21 cellular contexts compared by ENCODE assay signal in genomic region chr3:195809291-195809785, GRCh38. TPM values are rescaled to one million over a fixed set of nuclear protein-coding genes. Genes with fewer than 3 reads are reported as not detected.
DNase-seq lines count a peak whose midpoint lies in the region; ATAC-seq and TF ChIP-seq lines count a peak whose summit lies in the region.
"Had no signal": no experiment of that assay in that cellular context is flagged by ENCODE, and none has a peak within 500 bp of the region (broad histone marks: within the 10 kb centered on the region; RNA-seq: fewer than 3 reads in every experiment).

No MANE protein-coding gene starts in this region.

- no peak overlapping the region for H3K4me3 Mint-ChIP-seq in stimulated activated naive CD8-positive, alpha-beta T cell treated with anti-CD3 and anti-CD28 coated beads, Interleukin-15, amount 100 ng/mL, for 72 hours
- H3K4me3 Mint-ChIP-seq: CD4-positive, alpha-beta T cell; dendritic cell treated with granulocyte-macrophage colony-stimulating factor and Interleukin-4, amounts not matched to agents 40 ng/mL and 50 ng/mL, for 4 days; nephron had no signal

- H3K27ac Mint-ChIP-seq in stimulated activated naive CD8-positive, alpha-beta T cell treated with anti-CD3 and anti-CD28 coated beads, Interleukin-15, amount 100 ng/mL, for 72 hours, result peak overlapping the region in 1 of 2 donors; percentile 5
- H3K27ac Mint-ChIP-seq: CD4-positive, alpha-beta T cell; dendritic cell treated with granulocyte-macrophage colony-stimulating factor and Interleukin-4, amounts not matched to agents 40 ng/mL and 50 ng/mL, for 4 days; nephron; progenitor cell of endocrine pancreas had no signal

- H3K27me3 ChIP-seq in SJCRH30 (no peaks in the 10 kb centered on the region), mucosa of rectum (ENCODE audit: control insufficient read depth in 2 of 2, insufficient read depth in 2 of 2, low read length in 2 of 2) (no peaks in the 10 kb centered on the region), gastrocnemius medialis (peaks cover 6 to 11% (median 8%) of the 10 kb centered on the region in 3 donors)
- H3K27me3 ChIP-seq: adrenal gland had no signal

- no peaks in the 10 kb centered on the region for H3K9me3 Mint-ChIP-seq in stimulated activated naive CD8-positive, alpha-beta T cell treated with anti-CD3 and anti-CD28 coated beads, Interleukin-15, amount 100 ng/mL, for 72 hours
- H3K9me3 Mint-ChIP-seq: CD4-positive, alpha-beta T cell; dendritic cell treated with granulocyte-macrophage colony-stimulating factor and Interleukin-4, amounts not matched to agents 40 ng/mL and 50 ng/mL, for 4 days; nephron had no signal

- intact Hi-C loops in Right ventricle myocardium superior (cut with DNase I), result no loop called here
- intact Hi-C loops in left cardiac atrium (cut with DNase I), result no loop called here
- intact Hi-C loops in gastrocnemius medialis (cut with DNase I; ENCODE audit: low total_unique reads), result no loop called here

- DNase-seq in Right ventricle myocardium superior (peak; percentile 23), left cardiac atrium (no peak), SJCRH30 (peak; percentile 71 to 76), CD1c-positive myeloid dendritic cell (ENCODE audit: extremely low spot score) (no peak), gastrocnemius medialis (no peak)
- no peak for DNase-seq in stimulated activated naive CD8-positive, alpha-beta T cell treated with anti-CD3 and anti-CD28 coated beads, Interleukin-15, amount 100 ng/mL, for 72 hours
- DNase-seq: activated CD4-positive, alpha-beta T cell treated with anti-CD3 and anti-CD28 coated beads for 48 hours; activated effector memory CD4-positive, alpha-beta T cell treated with Interleukin-2 at 50 U/mL for 16 hours; adrenal gland; CD4-positive, alpha-beta T cell; hippocampal formation; KBM-7; MV-4-11; small intestine; stimulated activated CD4-positive, alpha-beta T cell treated with anti-CD3 and anti-CD28 coated beads, Interleukin-4, amount 100 ng/mL, for 4 hours had no signal

- H3K4me1 ChIP-seq in SJCRH30 (peaks cover 21% of the 10 kb centered on the region), mucosa of rectum (ENCODE audit: control insufficient read depth in 2 of 2, insufficient read depth in 2 of 2, low read length in 2 of 2) (peaks cover 19 to 51% of the 10 kb centered on the region in 2 donors), gastrocnemius medialis (peaks cover 6 to 8% of the 10 kb centered on the region in 2 donors)
- H3K4me1 ChIP-seq: adrenal gland had no signal

- TF ChIP-seq CTCF in gastrocnemius medialis (IDR thresholded peaks at IDR 0.05 in 4 of 5, conservative IDR thresholded peaks at IDR 0.05 in 1 of 5), result no peak

- TF ChIP-seq POLR2A in gastrocnemius medialis (IDR thresholded peaks at IDR 0.05), result no peak

- peak overlapping the region; percentile 48 for H3K4me3 ChIP-seq in SJCRH30
- peak overlapping the region; percentile 73 to 74 for H3K4me3 ChIP-seq in mucosa of rectum (ENCODE audit: low read length in 2 of 2)
- no peak overlapping the region for H3K4me3 ChIP-seq in gastrocnemius medialis
- H3K4me3 ChIP-seq: adrenal gland had no signal

- in situ Hi-C loops in gastrocnemius medialis (cut with MboI; ENCODE audit: low sequenced_read_pairs in 4 of 4), result no loop called here

- H3K36me3 ChIP-seq in SJCRH30, result no peaks in the 10 kb centered on the region
- peaks cover 5 to 8% of the 10 kb centered on the region in 2 donors for H3K36me3 ChIP-seq in mucosa of rectum (ENCODE audit: control insufficient read depth in 2 of 2, insufficient read depth in 2 of 2, low read length in 2 of 2)
- no peaks in the 10 kb centered on the region for H3K36me3 ChIP-seq in gastrocnemius medialis
- H3K36me3 ChIP-seq: adrenal gland had no signal

- H3K27ac ChIP-seq in SJCRH30 (peak overlapping the region; percentile 32; the same call in 1 of the 2 replicates), mucosa of rectum (ENCODE audit: low read depth in 2 of 2, low read length in 2 of 2) (peak overlapping the region; percentile 79 to 97), gastrocnemius medialis (no peak overlapping the region)
- H3K27ac ChIP-seq: adrenal gland had no signal

- H3K27me3 Mint-ChIP-seq in stimulated activated naive CD8-positive, alpha-beta T cell treated with anti-CD3 and anti-CD28 coated beads, Interleukin-15, amount 100 ng/mL, for 72 hours, result peaks cover 32% of the 10 kb centered on the region

- H3K9me3 ChIP-seq in SJCRH30 (replicated peaks) (no peaks in the 10 kb centered on the region), mucosa of rectum (ENCODE audit: control insufficient read depth in 2 of 2, low read length in 2 of 2) (no peaks in the 10 kb centered on the region), gastrocnemius medialis (no peaks in the 10 kb centered on the region)
- H3K9me3 ChIP-seq: adrenal gland had no signal

- H3K4me1 Mint-ChIP-seq in stimulated activated naive CD8-positive, alpha-beta T cell treated with anti-CD3 and anti-CD28 coated beads, Interleukin-15, amount 100 ng/mL, for 72 hours, result peaks cover 23% of the 10 kb centered on the region

- H3K9ac ChIP-seq in mucosa of rectum (ENCODE audit: low read depth in 1 of 2, low read length in 2 of 2), result peak overlapping the region; percentile 56 to 94

- ATAC-seq in Right ventricle myocardium superior (ENCODE audit: poor library complexity) (no peak), left cardiac atrium (no peak), GM18907 (IDR thresholded peaks at IDR 0.05; ENCODE audit: unreplicated experiment) (no peak), gastrocnemius medialis (no peak)
- no peak for ATAC-seq in stimulated activated naive CD8-positive, alpha-beta T cell treated with anti-CD3 and anti-CD28 coated beads, Interleukin-15, amount 100 ng/mL, for 72 hours

RNA-seq across cellular contexts. Expression of gene MUC4, which starts 2.4 kb away (rescaled TPM):
- not detected for total RNA-seq in Right ventricle myocardium superior
- total RNA-seq in left cardiac atrium, result not detected
- 1.1 and 1.5 TPM in 2 replicates for total RNA-seq in SJCRH30 (2014; rRNA removed; shearing (Covaris generic))
- under 1 TPM in 1 of 4 donors, not detected in 3; 0.27 TPM for total RNA-seq in gastrocnemius medialis
- total RNA-seq: CD4-positive, alpha-beta T cell; endothelial cell of umbilical vein had no signal

Comparison
In these comparisons a context has a peak if more than half of its experiments do, and no peak if none do; other contexts are left out.
1. DNase-seq: peak in Right ventricle myocardium superior (single experiment) and SJCRH30 (2 of 2); none in left cardiac atrium (single experiment), CD1c-positive myeloid dendritic cell (single experiment), stimulated activated naive CD8-positive, alpha-beta T cell treated with anti-CD3 and anti-CD28 coated beads, Interleukin-15, amount 100 ng/mL, for 72 hours (0 of 2) and gastrocnemius medialis (0 of 2).
2. H3K27ac ChIP-seq: peak in SJCRH30 (single experiment) and mucosa of rectum (2 of 2); none in gastrocnemius medialis (0 of 4).
3. H3K4me3 ChIP-seq: peak in SJCRH30 (single experiment) and mucosa of rectum (2 of 2); none in gastrocnemius medialis (0 of 4).